Comparison of ENCODE assay signal across 21 cellular contexts in genomic region chr5:164573397-164573796, GRCh38.
"Had no signal": no experiment of that assay in that cellular context is flagged by ENCODE, and none has a peak within 500 bp of the region (broad histone marks: within the 10 kb centered on the region; RNA-seq: fewer than 3 reads in every experiment).

No MANE protein-coding gene starts in this region.

- H3K36me3 ChIP-seq: left ventricle myocardium inferior, neural progenitor cell, ovary, right lobe of liver, vagina had no signal

- DNase-seq: activated CD4-positive, alpha-beta T cell treated with anti-CD3 and anti-CD28 coated beads for 36 hours; activated CD4-positive, alpha-beta T cell treated with anti-CD3 and anti-CD28 coated beads, Interleukin-2, amount 50 U/mL, for 48 hours; activated naive CD4-positive, alpha-beta T cell treated with Interleukin-2 at 50 U/mL for 16 hours; activated naive CD8-positive, alpha-beta T cell treated with anti-CD3 and anti-CD28 coated beads, Interleukin-2, amount 10 ng/mL, durations not matched to agents 7 days and 5 days; body of pancreas; central memory CD4-positive, alpha-beta T cell; foreskin keratinocyte; kidney; left ventricle myocardium inferior; mucosa of descending colon; naive B cell; ovary; right lobe of liver; small intestine; stimulated activated CD4-positive, alpha-beta T cell treated with anti-CD3 and anti-CD28 coated beads, Interleukin-4, amount 100 ng/mL, for 1 hour; stimulated activated naive CD8-positive, alpha-beta T cell treated with anti-CD3 and anti-CD28 coated beads, Interleukin-15, amount 100 ng/mL, for 72 hours; trophoblast cell had no signal

- H3K4me3 ChIP-seq: body of pancreas, left ventricle myocardium inferior, mucosa of descending colon, neural progenitor cell, ovary, right lobe of liver, vagina had no signal

- H3K27me3 ChIP-seq: body of pancreas, foreskin keratinocyte, neural progenitor cell, ovary, right lobe of liver, vagina had no signal

- H3K9me3 ChIP-seq: body of pancreas, left ventricle myocardium inferior, mucosa of descending colon, ovary, right lobe of liver, vagina had no signal

- ATAC-seq: activated CD4-positive, alpha-beta T cell treated with anti-CD3 and anti-CD28 coated beads for 36 hours; activated T-helper 17 cell treated with anti-CD3 and anti-CD28 coated beads, Interleukin-2, amount 50 U/mL, for 72 hours; body of pancreas; foreskin keratinocyte; mucosa of descending colon; right lobe of liver; stimulated activated naive CD8-positive, alpha-beta T cell treated with anti-CD3 and anti-CD28 coated beads, Interleukin-15, amount 100 ng/mL, for 72 hours; WTC11 had no signal

- H3K9ac ChIP-seq: neural progenitor cell had no signal

- H3K4me1 ChIP-seq: body of pancreas, foreskin keratinocyte, left ventricle myocardium inferior, neural progenitor cell, right lobe of liver, vagina had no signal

- H3K27ac ChIP-seq: body of pancreas, foreskin keratinocyte, left ventricle myocardium inferior, neural progenitor cell, ovary, right lobe of liver, vagina had no signal
